In the genomic region with DNA sequence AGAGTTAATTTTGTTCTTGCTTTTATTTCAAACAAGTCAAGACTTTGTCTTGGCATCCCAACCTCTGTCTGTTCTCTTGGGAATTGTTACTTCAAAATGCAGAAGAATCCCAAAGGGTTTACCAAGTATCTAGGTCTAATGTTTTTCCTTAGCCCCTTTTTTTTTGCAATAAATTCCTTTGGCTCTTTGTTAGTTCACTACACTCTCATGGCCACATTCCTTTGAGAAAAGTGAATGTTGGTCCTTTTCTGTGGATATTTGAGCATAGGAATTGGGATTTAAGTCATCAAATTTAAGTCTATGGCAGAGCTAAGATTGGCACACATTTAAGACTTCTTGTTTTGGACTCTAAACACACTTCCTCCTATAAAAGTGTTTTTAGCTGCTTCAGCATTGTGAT, we compare ENCODE assay signal across 9 cellular contexts. TPM values are rescaled to one million over a fixed set of nuclear protein-coding genes. Genes with fewer than 3 reads are reported as not detected.
DNase-seq lines count a peak whose midpoint lies in the region; ATAC-seq and TF ChIP-seq lines count a peak whose summit lies in the region.
"Had no signal": no experiment of that assay in that cellular context is flagged by ENCODE, and none has a peak within 500 bp of the region (broad histone marks: within the 10 kb centered on the region; RNA-seq: fewer than 3 reads in every experiment).

No MANE protein-coding gene starts in this region.

- intact Hi-C loops in adrenal gland (cut with DNase I), result no loop called here

- H3K4me1 Mint-ChIP-seq in HFFc6 (ENCODE audit: low read depth), result peaks cover 52% of the 10 kb centered on the region

- peaks cover 4% of the 10 kb centered on the region for H3K27me3 Mint-ChIP-seq in HFFc6 (ENCODE audit: insufficient read depth)

- TF ChIP-seq CTCF in BE2C (IDR thresholded peaks at IDR 0.05; ENCODE audit: low read depth, low read length) (no peak), HFFc6 (IDR thresholded peaks at IDR 0.05) (no peak), adrenal gland (IDR thresholded peaks at IDR 0.05) (no peak)

- H3K23ac ChIP-seq in mesendoderm (ENCODE audit: low read length), result no peak overlapping the region

- H2AK5ac ChIP-seq in mesendoderm (ENCODE audit: low read length), result no peak overlapping the region

- no peak for ATAC-seq in HG03097 (IDR thresholded peaks at IDR 0.05; ENCODE audit: low FRiP score, unreplicated experiment)
- ATAC-seq in HG02938 (IDR thresholded peaks at IDR 0.05; ENCODE audit: unreplicated experiment), result no peak

- no peak overlapping the region for H3K18ac ChIP-seq in mesendoderm (ENCODE audit: low read length)

- no peaks in the 10 kb centered on the region for H3K9me3 Mint-ChIP-seq in HFFc6

- no peak overlapping the region for H3K4ac ChIP-seq in mesendoderm (ENCODE audit: low read depth, low read length)

- H3K4me1 ChIP-seq in BE2C, result no peaks in the 10 kb centered on the region
- H3K4me1 ChIP-seq in adrenal gland (replicated peaks in 1 of 2), result peaks cover 30 to 44% of the 10 kb centered on the region in 2 donors
- peaks cover 5% of the 10 kb centered on the region for H3K4me1 ChIP-seq in mesendoderm (ENCODE audit: control insufficient read depth, low read depth, low read length)

- H3K9me3 ChIP-seq in BE2C (no peaks in the 10 kb centered on the region), adrenal gland (replicated peaks in 1 of 3) (no peaks in the 10 kb centered on the region), MG63 (no peaks in the 10 kb centered on the region)

- no peak overlapping the region for H4K8ac ChIP-seq in mesendoderm (ENCODE audit: low read depth, low read length)

- H3K79me2 ChIP-seq in mesendoderm (ENCODE audit: control insufficient read depth, insufficient read depth, low read length), result peaks cover 41% of the 10 kb centered on the region

- H3K9ac ChIP-seq in mesendoderm (ENCODE audit: low read length), result peak overlapping the region; percentile 88

- H3K27ac ChIP-seq in adrenal gland, result peak overlapping the region in 4 of 5 donors; percentile 31 to 97 (median 66)
- H3K27ac ChIP-seq in mesendoderm (ENCODE audit: low read depth, low read length), result no peak overlapping the region

- H3K4me3 ChIP-seq in BE2C (ENCODE audit: low read depth, low read length), result peak overlapping the region; percentile 91
- H3K4me3 ChIP-seq in adrenal gland, result peak overlapping the region in 1 of 4 donors; percentile 83
- no peak overlapping the region for H3K4me3 ChIP-seq in mesendoderm (ENCODE audit: low read length)
- no peak overlapping the region for H3K4me3 ChIP-seq in MG63

- H3K36me3 ChIP-seq in BE2C (peaks cover 10% of the 10 kb centered on the region), adrenal gland (replicated peaks in 1 of 2) (peaks cover 0 to 20% of the 10 kb centered on the region in 2 donors), mesendoderm (ENCODE audit: control insufficient read depth, insufficient read depth, low read length) (no peaks in the 10 kb centered on the region), MG63 (peaks cover 28% of the 10 kb centered on the region)

- peak overlapping the region; percentile 9 for H3K4me2 ChIP-seq in mesendoderm (ENCODE audit: low read length)

- DNase-seq in BE2C (no peak), HFFc6 (no peak), adrenal gland (no peak), mesendoderm (peak; percentile 28), MG63 (no peak), HCEC 1CT (no peak)
- DNase-seq: caudate nucleus had no signal

- H2BK15ac ChIP-seq in mesendoderm (replicated peaks; ENCODE audit: low read depth), result no peak overlapping the region

- peak overlapping the region; percentile 99 for H3K27ac Mint-ChIP-seq in HFFc6

- H3K56ac ChIP-seq in mesendoderm (ENCODE audit: low read length), result peak overlapping the region; percentile 4

- no peaks in the 10 kb centered on the region for H3K27me3 ChIP-seq in BE2C
- H3K27me3 ChIP-seq in adrenal gland, result no peaks in the 10 kb centered on the region
- no peaks in the 10 kb centered on the region for H3K27me3 ChIP-seq in mesendoderm (ENCODE audit: insufficient read depth, low read length, poor library complexity)
- H3K27me3 ChIP-seq in MG63, result no peaks in the 10 kb centered on the region

- H4K5ac ChIP-seq in mesendoderm (ENCODE audit: low read length), result no peak overlapping the region

- peaks cover 21% of the 10 kb centered on the region for H3K36me3 Mint-ChIP-seq in HFFc6 (ENCODE audit: low read depth)

- TF ChIP-seq POLR2A in adrenal gland (IDR thresholded peaks at IDR 0.05), result no peak

- H3K79me1 ChIP-seq in mesendoderm (ENCODE audit: low read length), result peaks cover 12% of the 10 kb centered on the region

- H2BK120ac ChIP-seq in mesendoderm (ENCODE audit: low read depth, low read length), result no peak overlapping the region

- H3K4me3 Mint-ChIP-seq in HFFc6, result peak overlapping the region; percentile 100

- no peak overlapping the region for H2BK5ac ChIP-seq in mesendoderm (ENCODE audit: low read length)

RNA-seq across cellular contexts. Expression of a gene that starts 1.8 kb away (rescaled TPM):
- polyA plus RNA-seq in BE2C (2012; ENCODE audit: insufficient read depth, insufficient read length, low read depth), result 36.2 TPM
- 10 to 100 TPM; 45.7 to 52.9 (median 49.6) TPM for total RNA-seq in HFFc6 (2021; fragmentation: NEBNext Ultra II Directional; extraction: Animal tissue kit (Norgen Biotek cat#: 25700))
- 10 to 100 TPM; 39.4 to 99.6 (median 54.5) TPM for total RNA-seq in adrenal gland
- polyA plus RNA-seq in adrenal gland, result 100 to 1,000 TPM in 1 of 3 donors, 10 to 100 TPM in 2; 47.6 to 126 (median 72.3) TPM
- 101 TPM for polyA plus RNA-seq in mesendoderm (2013, experiment 1 of 2)
- polyA plus RNA-seq in mesendoderm (2013, experiment 2 of 2), result 101 TPM
- 45.4 and 74.2 TPM in 2 replicates for total RNA-seq in MG63 (2014; rRNA removed; shearing (Covaris generic); ENCODE audit: low replicate concordance)

RNA-seq across cellular contexts. Expression of a gene that starts 2.9 kb away (rescaled TPM):
- polyA plus RNA-seq in BE2C (2012; ENCODE audit: insufficient read depth, insufficient read length, low read depth), result 91.7 TPM
- 10 to 100 TPM; 61.4 to 72.0 (median 68.7) TPM for total RNA-seq in HFFc6 (2021; fragmentation: NEBNext Ultra II Directional; extraction: Animal tissue kit (Norgen Biotek cat#: 25700))
- 10 to 100 TPM; 37.4 to 69.5 (median 51.9) TPM for total RNA-seq in adrenal gland
- polyA plus RNA-seq in adrenal gland, result 10 to 100 TPM; 14.5 to 18.7 (median 18.7) TPM
- polyA plus RNA-seq in mesendoderm (2013, experiment 1 of 2), result 152 TPM
- polyA plus RNA-seq in mesendoderm (2013, experiment 2 of 2), result 149 TPM
- 16.2 and 42.9 TPM in 2 replicates for total RNA-seq in MG63 (2014; rRNA removed; shearing (Covaris generic); ENCODE audit: low replicate concordance)

RNA-seq across cellular contexts. Expression of a gene that starts 24.3 kb away (rescaled TPM):
- polyA plus RNA-seq in BE2C (2012; ENCODE audit: insufficient read depth, insufficient read length, low read depth), result 17.6 TPM
- 10 to 100 TPM; 12.5 to 16.0 (median 14.3) TPM for total RNA-seq in HFFc6 (2021; fragmentation: NEBNext Ultra II Directional; extraction: Animal tissue kit (Norgen Biotek cat#: 25700))
- total RNA-seq in adrenal gland, result 10 to 100 TPM; 10.8 to 20.4 (median 13.1) TPM
- 1 to 10 TPM; 4.7 to 9.1 (median 6.2) TPM for polyA plus RNA-seq in adrenal gland
- polyA plus RNA-seq in mesendoderm (2013, experiment 1 of 2), result 9.4 TPM
- 9.2 TPM for polyA plus RNA-seq in mesendoderm (2013, experiment 2 of 2)
- total RNA-seq in MG63 (2014; rRNA removed; shearing (Covaris generic); ENCODE audit: low replicate concordance), result 11.1 and 15.6 TPM in 2 replicates
